Comparison of ENCODE assay signal across 33 cellular contexts in genomic region chr18:63043516-63043915, GRCh38.
DNase-seq lines count a peak whose midpoint lies in the region; ATAC-seq, FAIRE-seq and TF ChIP-seq lines count a peak whose summit lies in the region.
"Had no signal": no experiment of that assay in that cellular context is flagged by ENCODE, and none has a peak within 500 bp of the region (broad histone marks: within the 10 kb centered on the region; RNA-seq: fewer than 3 reads in every experiment).

No MANE protein-coding gene starts in this region.

- DNase-seq in ELR (ENCODE audit: low read depth) (peak; percentile 49), PC-3 (peak; percentile 25), H1 (ENCODE audit: low read depth in 1 of 2, low spot score in 2 of 2) (no peak), kidney tubule cell (ENCODE audit: low spot score) (peak; percentile 33), NCI-H1694 treated with DMSO at 0.1 percent for 48 hours (lab: John Stamatoyannopoulos, UW) (no peak), NCI-H2171 (lab: John Stamatoyannopoulos, UW) (no peak), Karpas-422 (no peak)
- DNase-seq: activated CD4-positive, alpha-beta T cell treated with anti-CD3 and anti-CD28 coated beads for 48 hours; activated CD8-positive, alpha-beta memory T cell treated with anti-CD3 and anti-CD28 coated beads for 24 hours; activated gamma-delta T cell; activated T-cell treated with anti-CD3 and anti-CD28 coated beads, Interleukin-2, amount 50 U/mL, for 24 hours; gastrocnemius medialis; GDM1; hippocampal formation; immature natural killer cell; left ventricle myocardium inferior; midbrain; naive thymus-derived CD4-positive, alpha-beta T cell; NCI-H1048; NCI-H187; NCI-H526; NK-92 treated with Interleukin-12 subunit alpha and Interleukin-12 subunit beta, amount 100 ng/mL, for 24 hours; PC-9; SIG-M5; small intestine; stimulated activated CD4-positive, alpha-beta T cell treated with anti-CD3 and anti-CD28 coated beads, Interleukin-1b, Interleukin-23, amount 100 ng/mL, for 48 hours; stimulated activated CD8-positive, alpha-beta memory T cell treated with anti-CD3 and anti-CD28 coated beads, Interleukin-4, amount 100 ng/mL, for 48 hours; SW 1271; T-helper 9 cell had no signal

- H2AK5ac ChIP-seq in H1 (ENCODE audit: low read depth, low read length) = no peak overlapping the region

- POLR2A ChIA-PET in PC-3 (lab: Charles Lee; ENCODE audit: unreplicated experiment) (no interaction called here), H1 (lab: Charles Lee; ENCODE audit: partially characterized antibody) (no interaction called here)

- ATAC-seq in PC-3 = no peak
- ATAC-seq: gastrocnemius medialis; naive thymus-derived CD4-positive, alpha-beta T cell had no signal

- no peak overlapping the region for H4K91ac ChIP-seq in H1 (replicated peaks; ENCODE audit: insufficient read length, low read length)

- no peak overlapping the region for H2BK20ac ChIP-seq in H1 (ENCODE audit: low read length)

- H3K14ac ChIP-seq in H1 (ENCODE audit: insufficient read length) = no peak overlapping the region

- TF ChIP-seq EP300 in H1 (IDR thresholded peaks at IDR 0.05; ENCODE audit: borderline replicate concordance in 1 of 2, low read depth in 2 of 2, low read length in 2 of 2) = no peak

- BruUV-seq in PC-3 (replicated peaks; lab: Mats Ljungman, UMichigan) = no TSS peak

- no peak overlapping the region for H2BK15ac ChIP-seq in H1 (ENCODE audit: low read length)

- H3K4me1 ChIP-seq in PC-3 (ENCODE audit: insufficient read depth, low read length) (no peaks in the 10 kb centered on the region; the same call in 1 of the 2 replicates), H1 (replicated peaks in 1 of 4; ENCODE audit: control insufficient read depth in 3 of 4, insufficient read depth in 4 of 4, low read length in 3 of 4) (no peaks in the 10 kb centered on the region; a peak in 1 of 7 replicates), Karpas-422 (ENCODE audit: low read length) (no peaks in the 10 kb centered on the region; the same call in 1 of the 2 replicates)
- H3K4me1 ChIP-seq: gastrocnemius medialis, tibial nerve had no signal

- no peaks in the 10 kb centered on the region for H3K79me2 ChIP-seq in PC-3 (ENCODE audit: low read length)
- H3K79me2 ChIP-seq in H1 (ENCODE audit: control insufficient read depth in 1 of 2, insufficient read depth in 2 of 2, low read length in 2 of 2) = no peaks in the 10 kb centered on the region
- no peaks in the 10 kb centered on the region for H3K79me2 ChIP-seq in Karpas-422 (ENCODE audit: low read length)

- H3K9me3 ChIP-seq in PC-3 (ENCODE audit: low read length) (no peaks in the 10 kb centered on the region), H1 (ENCODE audit: insufficient read depth in 2 of 2, low read depth in 1 of 2, low read length in 1 of 2) (no peaks in the 10 kb centered on the region), Karpas-422 (ENCODE audit: low read length) (no peaks in the 10 kb centered on the region)
- H3K9me3 ChIP-seq: gastrocnemius medialis, tibial nerve had no signal

- CTCF ChIA-PET in PC-3 (lab: Charles Lee) = no interaction called here
- CTCF ChIA-PET in H1 (lab: Charles Lee; ENCODE audit: partially characterized antibody) = interaction anchor here (0.7 to 4.0 kb wide), 7 partner anchors 18 to 297 kb away, joined by 3 to 19 read pairs (median 3); no protein-coding TSS in a partner anchor

- H3K27me3 ChIP-seq in PC-3 (ENCODE audit: low read length) = peaks cover 39% of the 10 kb centered on the region
- H3K27me3 ChIP-seq in H1 (replicated peaks in 1 of 4; ENCODE audit: control insufficient read depth in 3 of 4, extremely low read depth in 1 of 4, insufficient read depth in 3 of 4, low read length in 3 of 4) = no peaks in the 10 kb centered on the region
- H3K27me3 ChIP-seq in Karpas-422 (ENCODE audit: low read length) = no peaks in the 10 kb centered on the region
- H3K27me3 ChIP-seq: BLaER1, gastrocnemius medialis, tibial nerve had no signal

- H3K9me2 ChIP-seq in PC-3 (replicated peaks; ENCODE audit: low read length) = no peaks in the 10 kb centered on the region
- no peaks in the 10 kb centered on the region for H3K9me2 ChIP-seq in Karpas-422 (replicated peaks; ENCODE audit: insufficient read depth, low read length)

- no peaks in the 10 kb centered on the region for H3K36me3 ChIP-seq in PC-3 (ENCODE audit: low read depth, low read length)
- H3K36me3 ChIP-seq in H1 (ENCODE audit: control insufficient read depth in 2 of 4, insufficient read depth in 4 of 4, low read length in 3 of 4) = no peaks in the 10 kb centered on the region
- no peaks in the 10 kb centered on the region for H3K36me3 ChIP-seq in Karpas-422 (ENCODE audit: insufficient read depth, low read length)
- H3K36me3 ChIP-seq: gastrocnemius medialis, left ventricle myocardium inferior, tibial nerve had no signal

- TF ChIP-seq RAD21 in H1 (IDR thresholded peaks at IDR 0.05 in 1 of 2, conservative IDR thresholded peaks at IDR 0.05 in 1 of 2; ENCODE audit: low read depth in 2 of 2, low read length in 2 of 2) = no peak

- no peak for FAIRE-seq in H1 (lab: Jason Lieb, UNC)
- FAIRE-seq: small intestine had no signal

- no peak overlapping the region for H3K4ac ChIP-seq in H1 (replicated peaks; ENCODE audit: insufficient read length, low read depth, low read length)

- no peak overlapping the region for H2BK120ac ChIP-seq in H1 (replicated peaks; ENCODE audit: low read depth, low read length)

- TF ChIP-seq CTCF in PC-3 (conservative IDR thresholded peaks at IDR 0.05; ENCODE audit: low read depth, low read length) (no peak), H1 (IDR thresholded peaks at IDR 0.05; ENCODE audit: control extremely low read depth in 1 of 3, insufficient read depth in 1 of 3, low read depth in 1 of 3, low read length in 3 of 3) (no peak)

- no peak overlapping the region for H3K18ac ChIP-seq in H1 (ENCODE audit: extremely low read depth, low read length)

- H4K20me1 ChIP-seq in PC-3 (ENCODE audit: low read length) (no peaks in the 10 kb centered on the region), H1 (replicated peaks in 1 of 2; ENCODE audit: control insufficient read depth in 1 of 2, insufficient read depth in 2 of 2, low read length in 2 of 2) (no peaks in the 10 kb centered on the region), Karpas-422 (ENCODE audit: insufficient read depth, low read depth, low read length) (no peaks in the 10 kb centered on the region)
- H4K20me1 ChIP-seq: BLaER1 had no signal

- no peaks in the 10 kb centered on the region for H3K79me1 ChIP-seq in H1 (ENCODE audit: low read depth, low read length)

- no peak overlapping the region for H4K8ac ChIP-seq in H1 (ENCODE audit: extremely low read depth, insufficient read depth, low read length)

- TF ChIP-seq POLR2A in H1 (IDR thresholded peaks at IDR 0.05; ENCODE audit: control extremely low read depth in 1 of 2, low read depth in 2 of 2, low read length in 2 of 2) = no peak

- H3K23me2 ChIP-seq in H1 (ENCODE audit: low read depth, low read length) = no peaks in the 10 kb centered on the region

- H2BK5ac ChIP-seq in H1 (ENCODE audit: low read depth, low read length) = no peak overlapping the region

- H3F3A ChIP-seq in PC-3 (ENCODE audit: low read length, unreplicated experiment) = no peaks in the 10 kb centered on the region

- no peak overlapping the region for H2BK12ac ChIP-seq in H1 (ENCODE audit: low read depth, low read length)

- no peak overlapping the region for H3K4me2 ChIP-seq in PC-3 (ENCODE audit: low read length)
- no peak overlapping the region for H3K4me2 ChIP-seq in H1 (ENCODE audit: insufficient read depth in 1 of 2, low read depth in 2 of 2, low read length in 2 of 2)
- no peak overlapping the region for H3K4me2 ChIP-seq in Karpas-422 (ENCODE audit: low read depth, low read length, poor library complexity, severe bottlenecking)
- H3K4me2 ChIP-seq: BLaER1, PC-9 had no signal

- H3K56ac ChIP-seq in H1 (replicated peaks; ENCODE audit: insufficient read length, low read depth, low read length) = no peak overlapping the region

- H3K4me3 ChIP-seq in PC-3 (ENCODE audit: low read length) (no peak overlapping the region), H1 (ENCODE audit: extremely low read depth in 1 of 4, insufficient read depth in 2 of 4, low read depth in 3 of 4, low read length in 4 of 4) (no peak overlapping the region), Karpas-422 (ENCODE audit: low read length) (no peak overlapping the region)
- H3K4me3 ChIP-seq: BLaER1, gastrocnemius medialis, left ventricle myocardium inferior, PC-9, tibial nerve had no signal

- H2AFZ ChIP-seq in PC-3 (ENCODE audit: low read length) (no peak overlapping the region), H1 (ENCODE audit: low read length) (0 out of 2 replicates have a peak overlapping the region, but pooled peaks have one; percentile 30), Karpas-422 (ENCODE audit: low read length) (no peak overlapping the region)
- H2AFZ ChIP-seq: PC-9 had no signal

- intact Hi-C loops in PC-3 (cut with micrococcal nuclease) = no loop called here

- WGBS in H1 (ENCODE audit: extremely low coverage in 1 of 2, insufficient coverage in 1 of 2, insufficient read length in 1 of 2, insufficient replicate concordance in 2 of 2, low coverage in 1 of 2, low lambda C conversion rate in 2 of 2, missing lambda C conversion rate in 1 of 2), 2 experiments = 92% methylated on average over 5 of the region's 5 CpGs; no CpG with 5 or more reads in 1 of the 2 experiments

- H3K23ac ChIP-seq in H1 (ENCODE audit: insufficient read length) = no peak overlapping the region

- no peak overlapping the region for H3K27ac ChIP-seq in PC-3 (ENCODE audit: low read length)
- H3K27ac ChIP-seq in H1 (ENCODE audit: low read depth, low read length) = no peak overlapping the region
- no peak overlapping the region for H3K27ac ChIP-seq in Karpas-422 (ENCODE audit: low read length)
- H3K27ac ChIP-seq: BLaER1, gastrocnemius medialis, HL-60, left ventricle myocardium inferior, PC-9, tibial nerve, VCaP had no signal

- no peak overlapping the region for H4K5ac ChIP-seq in H1 (ENCODE audit: insufficient read length, low read depth, low read length)

- no peak overlapping the region for H3K9ac ChIP-seq in PC-3 (ENCODE audit: low read length)
- no peak overlapping the region for H3K9ac ChIP-seq in H1 (replicated peaks in 1 of 4; ENCODE audit: extremely low read depth in 1 of 4, low read depth in 3 of 4, low read length in 3 of 4)
- no peak overlapping the region for H3K9ac ChIP-seq in Karpas-422 (ENCODE audit: low read length)
- H3K9ac ChIP-seq: BLaER1 had no signal

TF ChIP-seq in H1, 55 proteins besides CTCF, POLR2A, EP300 and RAD21 (continues in another document):
- no peak for TF ChIP-seq ZNF274 (IDR thresholded peaks at IDR 0.05; ENCODE audit: borderline replicate concordance, extremely low read depth, low read length)
- TF ChIP-seq FOSL1 (IDR thresholded peaks at IDR 0.05; ENCODE audit: insufficient read depth, low read depth, low read length) = no peak
- TF ChIP-seq CREB1 (IDR thresholded peaks at IDR 0.05) = no peak
- no peak for TF ChIP-seq ASH2L (IDR thresholded peaks at IDR 0.05; ENCODE audit: low read length)
- no peak for TF ChIP-seq SIN3A (conservative IDR thresholded peaks at IDR 0.05 in 1 of 2, IDR thresholded peaks at IDR 0.05 in 1 of 2; ENCODE audit: low read depth in 1 of 2, low read length in 2 of 2)
- no peak for TF ChIP-seq CTBP2 (IDR thresholded peaks at IDR 0.05; ENCODE audit: borderline replicate concordance, insufficient read depth, insufficient read length, low read length)
- no peak for TF ChIP-seq KDM5A (IDR thresholded peaks at IDR 0.05; ENCODE audit: low read length)
- no peak for TF ChIP-seq JUN (IDR thresholded peaks at IDR 0.05; ENCODE audit: low read depth, low read length)

Comparison
In these comparisons a context has a peak if more than half of its experiments do, and no peak if none do; other contexts are left out.
1. DNase-seq: peak in ELR (single experiment), PC-3 (single experiment) and kidney tubule cell (single experiment); none in H1 (0 of 2), NCI-H1694 treated with DMSO at 0.1 percent for 48 hours (single experiment), NCI-H2171 (single experiment) and Karpas-422 (single experiment).